ENCODE assay signal across 18 cellular contexts in genomic region chr3:36733162-36733696, GRCh38. TPM values are rescaled to one million over a fixed set of nuclear protein-coding genes. Genes with fewer than 3 reads are reported as not detected.
DNase-seq lines count a peak whose midpoint lies in the region; ATAC-seq, FAIRE-seq and TF ChIP-seq lines count a peak whose summit lies in the region.
"Had no signal": no experiment of that assay in that cellular context is flagged by ENCODE, and none has a peak within 500 bp of the region (broad histone marks: within the 10 kb centered on the region; RNA-seq: fewer than 3 reads in every experiment).

No MANE protein-coding gene starts in this region.

- no peak overlapping the region for H3K9ac ChIP-seq in astrocyte (ENCODE audit: low read length)

- no peak overlapping the region for H2AFZ ChIP-seq in astrocyte (ENCODE audit: low read depth, low read length)

- H3K4me1 ChIP-seq in left ventricle myocardium inferior (peaks cover 15% of the 10 kb centered on the region), right atrium auricular region (peaks cover 0 to 8% of the 10 kb centered on the region in 2 donors), astrocyte (ENCODE audit: insufficient read depth, low read length) (peaks cover 5% of the 10 kb centered on the region)

- no peak for ATAC-seq in HG02973 (IDR thresholded peaks at IDR 0.05; ENCODE audit: unreplicated experiment)
- ATAC-seq: Panc1 had no signal

- DNase-seq in left ventricle myocardium inferior = no peak
- no peak for DNase-seq in right atrium auricular region (ENCODE audit: low spot score)
- DNase-seq in astrocyte (ENCODE audit: low read depth) = no peak
- DNase-seq in midbrain (lab: John Stamatoyannopoulos, UW) = peak; percentile 1
- no peak for DNase-seq in activated CD8-positive, alpha-beta memory T cell treated with anti-CD3 and anti-CD28 coated beads, Interleukin-2, amount 50 U/mL, for 4 hours
- no peak for DNase-seq in DMS153 (lab: John Stamatoyannopoulos, UW)
- no peak for DNase-seq in hepatic stellate cell (ENCODE audit: low spot score)
- DNase-seq: C1 segment of cervical spinal cord, H9, KBM-7, NCI-H1092, NCI-H446, SHP77 had no signal

- H3K27ac ChIP-seq in left ventricle myocardium inferior (replicated peaks) (peak overlapping the region; percentile 33), right atrium auricular region (no peak overlapping the region), astrocyte (ENCODE audit: low read depth, low read length) (no peak overlapping the region)
- H3K27ac ChIP-seq: HL-60 had no signal

- no peak overlapping the region for H3K4me3 ChIP-seq in left ventricle myocardium inferior
- H3K4me3 ChIP-seq in right atrium auricular region = no peak overlapping the region
- H3K4me3 ChIP-seq in astrocyte (ENCODE audit: insufficient read depth, low read depth, low read length) = no peak overlapping the region

- H3K27me3 ChIP-seq in left ventricle myocardium inferior (ENCODE audit: low read depth) (peaks cover 13% of the 10 kb centered on the region), right atrium auricular region (no peaks in the 10 kb centered on the region), astrocyte (ENCODE audit: insufficient read depth, low read length) (peaks cover under 1% of the 10 kb centered on the region)

- H4K20me1 ChIP-seq in astrocyte (ENCODE audit: insufficient read depth, low read length) = no peaks in the 10 kb centered on the region

- H3K4me1 Mint-ChIP-seq in astrocyte (ENCODE audit: low read depth, unreplicated experiment) = peaks cover 12% of the 10 kb centered on the region
- H3K4me1 Mint-ChIP-seq: H9 had no signal

- H3K4me3 Mint-ChIP-seq in astrocyte (ENCODE audit: unreplicated experiment) = no peak overlapping the region
- H3K4me3 Mint-ChIP-seq: H9 had no signal

- H3K4me2 ChIP-seq in astrocyte (ENCODE audit: low read length) = no peak overlapping the region

- no peak for FAIRE-seq in astrocyte (lab: Jason Lieb, UNC)
- FAIRE-seq: A204.1 had no signal

- intact Hi-C loops in left ventricle myocardium inferior (cut with micrococcal nuclease) = no loop called here

- no peaks in the 10 kb centered on the region for H3K36me3 ChIP-seq in left ventricle myocardium inferior
- H3K36me3 ChIP-seq in right atrium auricular region = no peaks in the 10 kb centered on the region
- H3K36me3 ChIP-seq in astrocyte (ENCODE audit: insufficient read depth, low read length) = no peaks in the 10 kb centered on the region

- H3K9me3 ChIP-seq in left ventricle myocardium inferior (replicated peaks) (no peaks in the 10 kb centered on the region), right atrium auricular region (no peaks in the 10 kb centered on the region), astrocyte (ENCODE audit: insufficient read depth, low read depth, low read length) (no peaks in the 10 kb centered on the region)

- peaks cover 15% of the 10 kb centered on the region for H3K27me3 Mint-ChIP-seq in astrocyte (ENCODE audit: low read depth, unreplicated experiment)

- H3K79me2 ChIP-seq in astrocyte (ENCODE audit: insufficient read depth, low read length) = no peaks in the 10 kb centered on the region

- TF ChIP-seq CTCF in left ventricle myocardium inferior (IDR thresholded peaks at IDR 0.05; ENCODE audit: borderline replicate concordance) (no peak), right atrium auricular region (IDR thresholded peaks at IDR 0.05) (no peak), astrocyte (IDR thresholded peaks at IDR 0.05; ENCODE audit: insufficient read depth, low read depth, low read length) (no peak)

- H3K36me3 Mint-ChIP-seq in astrocyte (ENCODE audit: low read depth, unreplicated experiment) = no peaks in the 10 kb centered on the region

- H3K9me3 Mint-ChIP-seq in astrocyte (ENCODE audit: unreplicated experiment) = no peaks in the 10 kb centered on the region
- H3K9me3 Mint-ChIP-seq: H9 had no signal

- peak overlapping the region; percentile 3 for H3K27ac Mint-ChIP-seq in astrocyte (ENCODE audit: unreplicated experiment)

RNA-seq across cellular contexts. Expression of gene DCLK3, which starts 31.1 kb away (rescaled TPM):
- total RNA-seq in left ventricle myocardium inferior (0.16 TPM), right atrium auricular region (under 1 TPM; 0.08 to 0.15 TPM), astrocyte (not detected in 2 replicates)
- total RNA-seq: MCF 10A had no signal
